Comparison of ENCODE assay signal across 19 cellular contexts in genomic region chr16:17509194-17509593, GRCh38.
"Had no signal": no experiment of that assay in that cellular context is flagged by ENCODE, and none has a peak within 500 bp of the region (broad histone marks: within the 10 kb centered on the region; RNA-seq: fewer than 3 reads in every experiment).

No MANE protein-coding gene starts in this region.

- DNase-seq: effector CD8-positive, alpha-beta T cell; gastrocnemius medialis; glutamatergic neuron; immature natural killer cell; kidney; left cardiac atrium; left ventricle myocardium inferior; naive thymus-derived CD4-positive, alpha-beta T cell; nephron progenitor cell; psoas muscle; retina; right lobe of liver; stimulated activated CD4-positive, alpha-beta T cell treated with anti-CD3 and anti-CD28 coated beads, Interleukin-4, amount 100 ng/mL, for 24 hours; stimulated activated naive B cell treated with anti-CD40 and anti-IgM and Interleukin-4, amounts not matched to agents 10 μg/mL and 1 μg/mL and 100 μg/mL, for 72 hours; stimulated activated naive CD8-positive, alpha-beta T cell treated with anti-CD3 and anti-CD28 coated beads, Interleukin-15, amount 100 ng/mL, for 72 hours; testis had no signal

- H3K4me1 Mint-ChIP-seq: immature natural killer cell; naive thymus-derived CD4-positive, alpha-beta T cell; nephron progenitor cell; stimulated activated naive CD8-positive, alpha-beta T cell treated with anti-CD3 and anti-CD28 coated beads, Interleukin-15, amount 100 ng/mL, for 72 hours had no signal

- H3K36me3 Mint-ChIP-seq: immature natural killer cell had no signal

- ATAC-seq: gastrocnemius medialis; left cardiac atrium; naive thymus-derived CD4-positive, alpha-beta T cell; psoas muscle; right lobe of liver; stimulated activated naive B cell treated with anti-CD40 and anti-IgM and Interleukin-4, amounts not matched to agents 10 μg/mL and 1 μg/mL and 100 μg/mL, for 72 hours; stimulated activated naive CD8-positive, alpha-beta T cell treated with anti-CD3 and anti-CD28 coated beads, Interleukin-15, amount 100 ng/mL, for 72 hours had no signal

- FAIRE-seq: kidney had no signal

- H3K4me3 Mint-ChIP-seq: immature natural killer cell; naive thymus-derived CD4-positive, alpha-beta T cell; nephron progenitor cell; stimulated activated naive B cell treated with anti-CD40 and anti-IgM and Interleukin-4, amounts not matched to agents 10 μg/mL and 1 μg/mL and 100 μg/mL, for 72 hours; stimulated activated naive CD8-positive, alpha-beta T cell treated with anti-CD3 and anti-CD28 coated beads, Interleukin-15, amount 100 ng/mL, for 72 hours had no signal

- H3K36me3 ChIP-seq: gastrocnemius medialis, left ventricle myocardium inferior, right lobe of liver, tibial nerve had no signal

- H3K27ac Mint-ChIP-seq: immature natural killer cell; nephron progenitor cell; stimulated activated naive B cell treated with anti-CD40 and anti-IgM and Interleukin-4, amounts not matched to agents 10 μg/mL and 1 μg/mL and 100 μg/mL, for 72 hours; stimulated activated naive CD8-positive, alpha-beta T cell treated with anti-CD3 and anti-CD28 coated beads, Interleukin-15, amount 100 ng/mL, for 72 hours had no signal

- H3K27ac ChIP-seq: coronary artery, gastrocnemius medialis, left ventricle myocardium inferior, psoas muscle, right lobe of liver, testis, tibial nerve had no signal

- H3K4me3 ChIP-seq: coronary artery, gastrocnemius medialis, left ventricle myocardium inferior, lung, psoas muscle, right lobe of liver, testis, tibial nerve had no signal

- H3K27me3 ChIP-seq: gastrocnemius medialis, right lobe of liver, testis, tibial nerve had no signal

- H3K9me3 ChIP-seq: gastrocnemius medialis, psoas muscle, right lobe of liver, testis had no signal

- H3K4me1 ChIP-seq: gastrocnemius medialis, right lobe of liver, testis, tibial nerve had no signal
